ENCODE assay signal across 8 cellular contexts in genomic region chr5:43039468-43040286, GRCh38. TPM values are rescaled to one million over a fixed set of nuclear protein-coding genes. Genes with fewer than 3 reads are reported as not detected.
DNase-seq lines count a peak whose midpoint lies in the region; ATAC-seq and TF ChIP-seq lines count a peak whose summit lies in the region.

No MANE protein-coding gene starts in this region.

- H3K9me3 Mint-ChIP-seq in activated naive CD4-positive, alpha-beta T cell treated with anti-CD3 and anti-CD28 coated beads for 36 hours = no peaks in the 10 kb centered on the region

- H3K27me3 Mint-ChIP-seq in activated naive CD4-positive, alpha-beta T cell treated with anti-CD3 and anti-CD28 coated beads for 36 hours (ENCODE audit: low read depth) = no peaks in the 10 kb centered on the region

- H3K27ac ChIP-seq in RWPE2 (ENCODE audit: poor library complexity, severe bottlenecking) (peak overlapping the region; percentile 81), psoas muscle (peak overlapping the region; percentile 96)

- H3K36me3 ChIP-seq in RWPE2 (ENCODE audit: low read depth) (no peaks in the 10 kb centered on the region), psoas muscle (ENCODE audit: insufficient read depth in 1 of 2, low read depth in 1 of 2) (no peaks in the 10 kb centered on the region)

- CTCF ChIA-PET in activated naive CD4-positive, alpha-beta T cell treated with anti-CD3 and anti-CD28 coated beads for 36 hours (lab: Charles Lee) = interaction anchor here (0.7 to 4.8 kb wide), 10 partner anchors 12 to 131 kb away, joined by 3 to 57 read pairs (median 8); no protein-coding TSS in a partner anchor

- peak; percentile 77 to 81 for DNase-seq in Kasumi-1 (lab: John Stamatoyannopoulos, UW)
- DNase-seq in RWPE2 (ENCODE audit: low spot score) = no peak
- DNase-seq in activated naive CD4-positive, alpha-beta T cell treated with anti-CD3 and anti-CD28 coated beads for 36 hours = peak; percentile 82
- peak; percentile 87 for DNase-seq in Right ventricle myocardium inferior (ENCODE audit: missing footprints)
- peak; percentile 75 to 88 for DNase-seq in psoas muscle
- DNase-seq in HPDE6-E6E7 (ENCODE audit: extremely low spot score) = no peak

- H3K4me1 Mint-ChIP-seq in activated naive CD4-positive, alpha-beta T cell treated with anti-CD3 and anti-CD28 coated beads for 36 hours (ENCODE audit: low read depth) = peaks cover 31% of the 10 kb centered on the region

- H3K27me3 ChIP-seq in RWPE2 (ENCODE audit: insufficient read depth, poor library complexity, severe bottlenecking) (no peaks in the 10 kb centered on the region), psoas muscle (ENCODE audit: insufficient read depth in 3 of 3, low read length in 2 of 3) (no peaks in the 10 kb centered on the region)

- H3K4me3 Mint-ChIP-seq in activated naive CD4-positive, alpha-beta T cell treated with anti-CD3 and anti-CD28 coated beads for 36 hours = peak overlapping the region; percentile 96

- peaks cover 3% of the 10 kb centered on the region for H3K36me3 Mint-ChIP-seq in activated naive CD4-positive, alpha-beta T cell treated with anti-CD3 and anti-CD28 coated beads for 36 hours (ENCODE audit: low read depth)

- WGBS in psoas muscle, 3 donors = 6 to 15% (median 14%) methylated on average over 35 of the region's 35 CpGs

- peak overlapping the region; percentile 37 for H3K4me3 ChIP-seq in RWPE2 (ENCODE audit: severe bottlenecking)
- H3K4me3 ChIP-seq in psoas muscle = peak overlapping the region; percentile 75

- peak overlapping the region; percentile 99 for H3K27ac Mint-ChIP-seq in activated naive CD4-positive, alpha-beta T cell treated with anti-CD3 and anti-CD28 coated beads for 36 hours

- peak; percentile 39 for TF ChIP-seq CTCF in GM12874 (IDR thresholded peaks at IDR 0.05; ENCODE audit: insufficient read depth, low read depth, low read length)
- no peak for TF ChIP-seq CTCF in RWPE2 (IDR thresholded peaks at IDR 0.05; ENCODE audit: poor library complexity, severe bottlenecking)
- TF ChIP-seq CTCF in psoas muscle (IDR thresholded peaks at IDR 0.05) = peak; percentile 2

- H3K9me3 ChIP-seq in RWPE2 (ENCODE audit: severe bottlenecking) (no peaks in the 10 kb centered on the region), psoas muscle (no peaks in the 10 kb centered on the region)

- H3K4me1 ChIP-seq in RWPE2 (ENCODE audit: insufficient read depth, poor library complexity, severe bottlenecking) (peaks cover 5% of the 10 kb centered on the region), psoas muscle (peaks cover 27% of the 10 kb centered on the region)

- ATAC-seq in RWPE2 (ENCODE audit: low read depth) (peak; percentile 50), Right ventricle myocardium inferior (peak; percentile 36), psoas muscle (peak; percentile 38 to 54 (median 44)), HG02678 (IDR thresholded peaks at IDR 0.05; ENCODE audit: unreplicated experiment) (no peak)

- intact Hi-C loops in activated naive CD4-positive, alpha-beta T cell treated with anti-CD3 and anti-CD28 coated beads for 36 hours (cut with micrococcal nuclease) = loop anchor here (1.0 to 10.0 kb wide), 13 partner anchors 20 to 1115 kb away; partner anchors contain the start of genes CCDC152, FBXO4 and HMGCS1
- intact Hi-C loops in Right ventricle myocardium inferior (cut with DNase I) (loop anchor here (1.0 to 5.0 kb wide), 4 partner anchors 26 to 131 kb away; no protein-coding TSS in a partner anchor), psoas muscle (cut with DNase I) (loop anchor here in 1 of 2 donors (1.0 to 5.0 kb wide), 6 partner anchors 21 to 131 kb away; no protein-coding TSS in a partner anchor)

RNA-seq across cellular contexts. Expression of gene ANXA2R, which starts 0.4 kb away (rescaled TPM):
- 1 to 10 TPM; 6.0 to 6.5 TPM for total RNA-seq in activated naive CD4-positive, alpha-beta T cell treated with anti-CD3 and anti-CD28 coated beads for 36 hours
- total RNA-seq in Right ventricle myocardium inferior = 0.84 TPM
- 1 to 10 TPM in 1 of 4 donors, under 1 TPM in 3; 0.46 to 1.6 (median 0.78) TPM for total RNA-seq in psoas muscle
- polyA plus RNA-seq in psoas muscle = 1 to 10 TPM in 2 of 3 donors, under 1 TPM in 1; 0.66 to 2.7 (median 1.8) TPM

Comparison
In these comparisons a context has a peak if more than half of its experiments do, and no peak if none do; other contexts are left out.
1. DNase-seq: peak in Kasumi-1 (2 of 2), activated naive CD4-positive, alpha-beta T cell treated with anti-CD3 and anti-CD28 coated beads for 36 hours (single experiment), Right ventricle myocardium inferior (single experiment) and psoas muscle (2 of 2); none in RWPE2 (single experiment) and HPDE6-E6E7 (single experiment).